Comparison of ENCODE assay signal across 17 cellular contexts in genomic region chr21:35974801-35975200, GRCh38.
DNase-seq lines count a peak whose midpoint lies in the region; ATAC-seq, FAIRE-seq and TF ChIP-seq lines count a peak whose summit lies in the region.
"Had no signal": no experiment of that assay in that cellular context is flagged by ENCODE, and none has a peak within 500 bp of the region (broad histone marks: within the 10 kb centered on the region; RNA-seq: fewer than 3 reads in every experiment).

No MANE protein-coding gene starts in this region.

- no peaks in the 10 kb centered on the region for H3K9me3 Mint-ChIP-seq in Caco-2 (ENCODE audit: unreplicated experiment)
- H3K9me3 Mint-ChIP-seq: central memory CD8-positive, alpha-beta T cell had no signal

- H3K4me3 Mint-ChIP-seq in Caco-2 (ENCODE audit: unreplicated experiment): peak overlapping the region; percentile 62
- H3K4me3 Mint-ChIP-seq: activated CD8-positive, alpha-beta T cell treated with anti-CD3 and anti-CD28 coated beads, Interleukin-2, amount 10 ng/mL, durations not matched to agents 7 days and 5 days; central memory CD8-positive, alpha-beta T cell; mesothelial cell of epicardium; stimulated activated naive CD8-positive, alpha-beta T cell treated with anti-CD3 and anti-CD28 coated beads, Interleukin-15, Interleukin-2, amounts not matched to agents 100 ng/mL and 50 ng/mL, for 24 hours had no signal

- no peaks in the 10 kb centered on the region for H3K27me3 Mint-ChIP-seq in Caco-2 (ENCODE audit: insufficient read depth, unreplicated experiment)

- peak; percentile 79 to 84 for DNase-seq in Caco-2
- peak; percentile 98 for DNase-seq in NCI-H1092 (lab: John Stamatoyannopoulos, UW)
- peak; percentile 54 for DNase-seq in NCI-H748 treated with DMSO at 0.1 percent for 48 hours (lab: John Stamatoyannopoulos, UW)
- DNase-seq in fibroblast of pulmonary artery (ENCODE audit: low read depth): peak; percentile 18
- DNase-seq in D721Med (ENCODE audit: insufficient read length, low spot score): no peak
- DNase-seq in NCI-H446 treated with DMSO at 0.1 percent for 48 hours (lab: John Stamatoyannopoulos, UW): no peak
- DNase-seq in ACHN: no peak
- no peak for DNase-seq in stimulated activated naive CD8-positive, alpha-beta T cell treated with anti-CD3 and anti-CD28 coated beads, Interleukin-15, Interleukin-2, amounts not matched to agents 100 U/mL and 50 U/mL, for 24 hours
- DNase-seq: activated CD8-positive, alpha-beta T cell treated with anti-CD3 and anti-CD28 coated beads, Interleukin-2, amount 10 ng/mL, durations not matched to agents 7 days and 5 days; activated gamma-delta T cell treated with Interleukin-2 at 50 U/mL for 16 hours; SIG-M5; stimulated activated CD4-positive, alpha-beta T cell treated with anti-CD3 and anti-CD28 coated beads, Interleukin-4, amount 100 ng/mL, for 4 hours had no signal

- intact Hi-C loops in Caco-2 (cut with micrococcal nuclease; ENCODE audit: unreplicated experiment): loop anchor here (1.0 kb wide), 1 partner anchor 22 kb away; no protein-coding TSS in a partner anchor

- H3K27ac Mint-ChIP-seq in Caco-2 (ENCODE audit: unreplicated experiment): peak overlapping the region; percentile 78
- H3K27ac Mint-ChIP-seq: activated CD8-positive, alpha-beta T cell treated with anti-CD3 and anti-CD28 coated beads, Interleukin-2, amount 10 ng/mL, durations not matched to agents 7 days and 5 days; mesothelial cell of epicardium; stimulated activated naive CD8-positive, alpha-beta T cell treated with anti-CD3 and anti-CD28 coated beads, Interleukin-15, Interleukin-2, amounts not matched to agents 100 ng/mL and 50 ng/mL, for 24 hours had no signal

- H3K36me3 ChIP-seq in Caco-2 (ENCODE audit: control insufficient read depth, insufficient read depth, low read length): no peaks in the 10 kb centered on the region; the same call in 1 of the 2 replicates
- H3K36me3 ChIP-seq: BLaER1 had no signal

- POLR2A ChIA-PET in Caco-2 (lab: Charles Lee): interaction anchor here (0.6 to 1.5 kb wide), 2 partner anchors 21 to 26 kb away, joined by 3 to 5 read pairs; no protein-coding TSS in a partner anchor

- H3K4me1 Mint-ChIP-seq in Caco-2 (ENCODE audit: low read depth, unreplicated experiment): peaks cover 21% of the 10 kb centered on the region
- H3K4me1 Mint-ChIP-seq: central memory CD8-positive, alpha-beta T cell; mesothelial cell of epicardium had no signal

- peaks cover 35% of the 10 kb centered on the region for H3K4me1 ChIP-seq in Caco-2

- in situ Hi-C loops in ACHN (cut with HindIII; ENCODE audit: low pct_ligation_motif_present, low pct_unique_long_range_greater_than_20kb, low sequenced_read_pairs): no loop called here

- FAIRE-seq in D721Med (lab: Jason Lieb, UNC): no peak

- no peak for ATAC-seq in stimulated activated naive CD8-positive, alpha-beta T cell treated with anti-CD3 and anti-CD28 coated beads, Interleukin-15, Interleukin-2, amounts not matched to agents 100 U/mL and 50 U/mL, for 24 hours
- ATAC-seq: activated CD8-positive, alpha-beta T cell treated with anti-CD3 and anti-CD28 coated beads, Interleukin-2, amount 10 ng/mL, durations not matched to agents 7 days and 5 days; esophagus mucosa had no signal

- TF ChIP-seq CTCF in Caco-2 (IDR thresholded peaks at IDR 0.05; ENCODE audit: insufficient read depth in 1 of 2, low read depth in 1 of 2, low read length in 1 of 2, severe bottlenecking in 1 of 2, unreplicated experiment in 1 of 2) (no peak), fibroblast of pulmonary artery (IDR thresholded peaks at IDR 0.05; ENCODE audit: low read length, missing control alignments) (no peak), D721Med (IDR thresholded peaks at IDR 0.05; ENCODE audit: insufficient read depth, missing control alignments) (no peak)

- no peaks in the 10 kb centered on the region for H3K9me3 ChIP-seq in Caco-2

- H3K27me3 ChIP-seq in Caco-2 (replicated peaks; ENCODE audit: control insufficient read depth, insufficient read depth, low read length): no peaks in the 10 kb centered on the region
- H3K27me3 ChIP-seq: BLaER1 had no signal

- H3K4me3 ChIP-seq in Caco-2 (ENCODE audit: low read depth, low read length) (no peak overlapping the region), fibroblast of pulmonary artery (replicated peaks; ENCODE audit: low read depth, low read length) (no peak overlapping the region)
- H3K4me3 ChIP-seq: BLaER1 had no signal

- BruUV-seq in Caco-2 (replicated peaks; lab: Mats Ljungman, UMichigan): no TSS peak

- CTCF ChIA-PET in Caco-2 (lab: Charles Lee): interaction anchor here (1.0 to 1.5 kb wide), 2 partner anchors 10 to 21 kb away, joined by 8 to 16 read pairs; no protein-coding TSS in a partner anchor

- H3K36me3 Mint-ChIP-seq in Caco-2 (ENCODE audit: insufficient read depth, unreplicated experiment): peaks cover 7% of the 10 kb centered on the region
- H3K36me3 Mint-ChIP-seq: mesothelial cell of epicardium had no signal

Comparison
In these comparisons a context has a peak if more than half of its experiments do, and no peak if none do; other contexts are left out.
1. DNase-seq: peak in Caco-2 (2 of 2), NCI-H1092 (single experiment), NCI-H748 treated with DMSO at 0.1 percent for 48 hours (single experiment) and fibroblast of pulmonary artery (single experiment); none in D721Med (single experiment), NCI-H446 treated with DMSO at 0.1 percent for 48 hours (single experiment), ACHN (single experiment) and stimulated activated naive CD8-positive, alpha-beta T cell treated with anti-CD3 and anti-CD28 coated beads, Interleukin-15, Interleukin-2, amounts not matched to agents 100 U/mL and 50 U/mL, for 24 hours (single experiment).